ENCODE assay signal across 13 cellular contexts in the genomic region with DNA sequence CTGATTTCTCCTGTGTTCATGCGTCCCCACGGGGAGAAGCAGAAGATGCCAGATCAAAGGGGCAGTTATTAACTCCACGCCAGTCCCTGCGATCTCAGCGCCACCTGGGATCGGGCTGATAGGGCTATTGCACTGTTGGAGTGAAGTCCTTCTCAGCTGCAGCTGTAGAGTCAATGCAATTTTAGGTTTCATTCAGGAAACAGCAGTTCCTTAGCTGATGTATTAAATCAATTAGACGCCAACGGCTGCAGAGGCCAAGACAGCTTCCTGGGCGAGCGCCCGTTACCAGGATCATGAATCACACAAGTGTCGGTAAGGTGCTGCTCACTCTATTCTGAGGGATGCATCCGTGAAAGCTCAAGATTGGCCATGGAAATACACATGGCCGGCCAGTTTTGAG. TPM values are rescaled to one million over a fixed set of nuclear protein-coding genes. Genes with fewer than 3 reads are reported as not detected.
DNase-seq lines count a peak whose midpoint lies in the region; FAIRE-seq and TF ChIP-seq lines count a peak whose summit lies in the region.
"Had no signal": no experiment of that assay in that cellular context is flagged by ENCODE, and none has a peak within 500 bp of the region (broad histone marks: within the 10 kb centered on the region; RNA-seq: fewer than 3 reads in every experiment).

No MANE protein-coding gene starts in this region.

- TF ChIP-seq CTCF in right atrium auricular region (IDR thresholded peaks at IDR 0.05) (no peak), fibroblast of lung (conservative IDR thresholded peaks at IDR 0.05 in 1 of 2, IDR thresholded peaks at IDR 0.05 in 1 of 2; ENCODE audit: low read depth in 1 of 2, low read length in 2 of 2) (no peak)

- H3K36me3 ChIP-seq in right atrium auricular region, result no peaks in the 10 kb centered on the region
- no peaks in the 10 kb centered on the region for H3K36me3 ChIP-seq in fibroblast of lung (ENCODE audit: control insufficient read depth, insufficient read depth, low read length)

- peak; percentile 66 for DNase-seq in cardiac septum (ENCODE audit: low spot score)
- no peak for DNase-seq in right atrium auricular region (ENCODE audit: low spot score)
- DNase-seq in RPMI8226, result peak; percentile 93
- peak; percentile 11 to 76 for DNase-seq in fibroblast of lung (ENCODE audit: low read depth in 2 of 2)
- DNase-seq in urothelium cell line (ENCODE audit: low spot score), result peak; percentile 58
- no peak for DNase-seq in DMS153 treated with DMSO at 0.1 percent for 48 hours (lab: John Stamatoyannopoulos, UW; ENCODE audit: unreplicated experiment)
- no peak for DNase-seq in NCI-H1092 (lab: John Stamatoyannopoulos, UW)
- DNase-seq in NAMALWA (ENCODE audit: low spot score), result no peak
- DNase-seq: activated T-cell treated with anti-CD3 and anti-CD28 coated beads for 4 hours; NCI-H446 treated with DMSO at 0.1 percent for 48 hours; stimulated activated naive CD8-positive, alpha-beta T cell treated with anti-CD3 and anti-CD28 coated beads, Interleukin-15, amount 100 ng/mL, for 72 hours; T-helper 2 cell had no signal

- H2AFZ ChIP-seq in fibroblast of lung (ENCODE audit: low read length), result no peak overlapping the region

- H3K4me3 ChIP-seq in right atrium auricular region (no peak overlapping the region), fibroblast of lung (replicated peaks in 1 of 4; ENCODE audit: control extremely low read depth in 1 of 4, insufficient read depth in 1 of 4, low read depth in 3 of 4, low read length in 4 of 4) (no peak overlapping the region)

- H3K27me3 ChIP-seq in right atrium auricular region, result no peaks in the 10 kb centered on the region
- peaks cover 30% of the 10 kb centered on the region for H3K27me3 ChIP-seq in fibroblast of lung (ENCODE audit: control insufficient read depth, insufficient read depth, low read length)

- no peak overlapping the region for H3K9ac ChIP-seq in fibroblast of lung (ENCODE audit: insufficient read depth, low read length)

- H3K4me1 ChIP-seq in right atrium auricular region (peaks cover 0 to 8% of the 10 kb centered on the region in 2 donors), fibroblast of lung (ENCODE audit: control insufficient read depth, extremely low read depth, insufficient read depth, low read length) (no peaks in the 10 kb centered on the region)

- intact Hi-C loops in cardiac septum (cut with DNase I), result no loop called here

- no peaks in the 10 kb centered on the region for H3K79me2 ChIP-seq in fibroblast of lung (ENCODE audit: control insufficient read depth, insufficient read depth, low read length)

- H3K27ac ChIP-seq in right atrium auricular region, result no peak overlapping the region
- no peak overlapping the region for H3K27ac ChIP-seq in fibroblast of lung (ENCODE audit: insufficient read depth, low read length)
- H3K27ac ChIP-seq: HL-60 had no signal

- H3K4me2 ChIP-seq in fibroblast of lung (ENCODE audit: extremely low read depth, insufficient read depth, low read length), result no peak overlapping the region

- H3K9me3 ChIP-seq in right atrium auricular region (no peaks in the 10 kb centered on the region), fibroblast of lung (ENCODE audit: control insufficient read depth, insufficient read depth, low read depth, low read length) (no peaks in the 10 kb centered on the region)

- peak; percentile 88 for FAIRE-seq in urothelium cell line (lab: Jason Lieb, UNC)

- no peaks in the 10 kb centered on the region for H4K20me1 ChIP-seq in fibroblast of lung (ENCODE audit: control insufficient read depth, extremely low read depth, insufficient read depth, low read length)

RNA-seq across cellular contexts. Expression of gene CACNG4, which starts 19.1 kb away (rescaled TPM):
- total RNA-seq in cardiac septum (0.05 TPM), right atrium auricular region (1 to 10 TPM in 1 of 2 donors, under 1 TPM in 1; 0.63 to 1.9 TPM), fibroblast of lung (not detected in 2 replicates)
- polyA plus RNA-seq in fibroblast of lung, result not detected in 2 replicates
- not detected in 2 replicates for polyA plus RNA-seq in fibroblast of lung (2012)
- polyA minus RNA-seq in fibroblast of lung (ENCODE audit: low replicate concordance), result 0.07 TPM in 1 of 2 replicates, not detected in the other

Comparison
In these comparisons a context has a peak if more than half of its experiments do, and no peak if none do; other contexts are left out.
1. DNase-seq: peak in cardiac septum (single experiment), RPMI8226 (single experiment), fibroblast of lung (2 of 2) and urothelium cell line (single experiment); none in right atrium auricular region (single experiment), DMS153 treated with DMSO at 0.1 percent for 48 hours (single experiment), NCI-H1092 (single experiment) and NAMALWA (single experiment).